ENCODE assay signal across 8 cellular contexts in the genomic region with DNA sequence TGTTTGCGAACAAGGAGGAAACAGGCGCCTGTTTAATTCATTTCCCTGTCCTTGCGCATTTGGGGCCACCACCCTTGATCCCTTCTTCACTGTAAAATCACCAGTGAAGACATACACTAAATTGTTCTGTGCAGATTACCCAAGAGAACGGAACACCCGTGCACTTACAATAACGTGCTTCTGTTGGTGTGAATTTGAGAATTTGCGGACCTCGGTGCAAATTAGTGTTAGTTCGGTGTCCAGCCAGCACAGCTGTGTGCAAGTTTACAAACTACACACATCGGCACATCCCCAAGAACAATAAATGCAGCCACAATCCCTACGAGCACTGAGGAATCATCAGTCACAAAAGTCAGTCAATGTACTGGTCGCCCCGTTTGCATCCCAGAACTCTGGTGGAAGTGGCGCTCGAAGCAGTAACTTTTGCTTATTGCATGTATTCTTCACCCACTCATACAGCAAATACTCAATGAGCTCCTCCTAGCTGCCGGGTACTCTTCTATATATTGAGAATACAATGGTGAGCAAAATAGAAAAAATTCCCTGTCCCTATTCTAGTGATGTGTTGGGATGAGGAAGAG. TPM values are rescaled to one million over a fixed set of nuclear protein-coding genes. Genes with fewer than 3 reads are reported as not detected.
DNase-seq lines count a peak whose midpoint lies in the region; ATAC-seq, FAIRE-seq and TF ChIP-seq lines count a peak whose summit lies in the region.

No MANE protein-coding gene starts in this region.

- H3K9me3 ChIP-seq in right atrium auricular region (no peaks in the 10 kb centered on the region), Peyer's patch (no peaks in the 10 kb centered on the region), pancreas (no peaks in the 10 kb centered on the region)

- no peaks in the 10 kb centered on the region for H3K9me3 Mint-ChIP-seq in stimulated activated effector memory CD8-positive, alpha-beta T cell treated with anti-CD3 and anti-CD28 coated beads, Interleukin-12 subunit alpha, Interleukin-12 subunit beta, amount 100 ng/mL, for 72 hours
- H3K9me3 Mint-ChIP-seq in activated T-helper 1 cell treated with anti-CD3 and anti-CD28 coated beads, Interleukin-12 subunit alpha, Interleukin-12 subunit beta, Interleukin-2, Interleukin-4 antibody, amounts not matched to agents 30 ng/mL and 10 ng/mL and 1 ng/mL, durations not matched to agents 14 hours and 24 hours and 36 hours: no peaks in the 10 kb centered on the region

- peak overlapping the region; percentile 78 to 86 for H3K4me3 ChIP-seq in right atrium auricular region
- peak overlapping the region; percentile 68 to 89 (median 76) for H3K4me3 ChIP-seq in Peyer's patch
- peak overlapping the region; percentile 62 to 81 (median 64) for H3K4me3 ChIP-seq in pancreas

- ATAC-seq in Right ventricle myocardium superior (ENCODE audit: poor library complexity): no peak
- ATAC-seq in pancreas: peak in 2 of 4 donors; percentile 2 to 3
- ATAC-seq in stimulated activated effector memory CD8-positive, alpha-beta T cell treated with anti-CD3 and anti-CD28 coated beads, Interleukin-12 subunit alpha, Interleukin-12 subunit beta, amount 100 ng/mL, for 72 hours: no peak

- H3K27me3 ChIP-seq in right atrium auricular region (no peaks in the 10 kb centered on the region), Peyer's patch (no peaks in the 10 kb centered on the region), pancreas (no peaks in the 10 kb centered on the region)

- H3K36me3 ChIP-seq in right atrium auricular region: no peaks in the 10 kb centered on the region
- no peaks in the 10 kb centered on the region for H3K36me3 ChIP-seq in Peyer's patch
- no peaks in the 10 kb centered on the region for H3K36me3 ChIP-seq in pancreas

- TF ChIP-seq POLR2A in Peyer's patch (IDR thresholded peaks at IDR 0.05) (no peak), erythroblast (IDR thresholded peaks at IDR 0.05; ENCODE audit: low read length) (no peak)

- no peak for FAIRE-seq in pancreas (lab: Jason Lieb, UNC)

- no peaks in the 10 kb centered on the region for H3K4me1 Mint-ChIP-seq in stimulated activated effector memory CD8-positive, alpha-beta T cell treated with anti-CD3 and anti-CD28 coated beads, Interleukin-12 subunit alpha, Interleukin-12 subunit beta, amount 100 ng/mL, for 72 hours
- H3K4me1 Mint-ChIP-seq in activated T-helper 1 cell treated with anti-CD3 and anti-CD28 coated beads, Interleukin-12 subunit alpha, Interleukin-12 subunit beta, Interleukin-2, Interleukin-4 antibody, amounts not matched to agents 30 ng/mL and 10 ng/mL and 1 ng/mL, durations not matched to agents 14 hours and 24 hours and 36 hours (ENCODE audit: low read depth): no peaks in the 10 kb centered on the region

- H3K27me3 Mint-ChIP-seq in activated T-helper 1 cell treated with anti-CD3 and anti-CD28 coated beads, Interleukin-12 subunit alpha, Interleukin-12 subunit beta, Interleukin-2, Interleukin-4 antibody, amounts not matched to agents 30 ng/mL and 10 ng/mL and 1 ng/mL, durations not matched to agents 14 hours and 24 hours and 36 hours (ENCODE audit: insufficient read depth): no peaks in the 10 kb centered on the region

- intact Hi-C loops in Right ventricle myocardium superior (cut with DNase I): loop anchor here (5.0 kb wide), 1 partner anchor 47 kb away; the partner anchor contains the start of gene NUP205
- intact Hi-C loops in pancreas (cut with DNase I): no loop called here
- intact Hi-C loops in activated T-helper 1 cell treated with anti-CD3 and anti-CD28 coated beads, Interleukin-12 subunit alpha, Interleukin-12 subunit beta, Interleukin-2, Interleukin-4 antibody, amounts not matched to agents 30 ng/mL and 10 ng/mL and 1 ng/mL, durations not matched to agents 14 hours and 24 hours and 36 hours (cut with micrococcal nuclease): loop anchor here (1.0 to 5.0 kb wide), 9 partner anchors 47 to 1052 kb away; partner anchors contain the start of genes AGBL3, AKR1B1, BPGM and CYREN

- DNase-seq in right atrium auricular region (ENCODE audit: low spot score): no peak
- no peak for DNase-seq in Right ventricle myocardium superior
- no peak for DNase-seq in Peyer's patch
- DNase-seq in erythroblast (lab: John Stamatoyannopoulos, UW): peak; percentile 46 to 63
- peak in 1 of 6 donors; percentile 21 for DNase-seq in pancreas
- DNase-seq in D341Med (ENCODE audit: low spot score): no peak
- no peak for DNase-seq in stimulated activated effector memory CD8-positive, alpha-beta T cell treated with anti-CD3 and anti-CD28 coated beads, Interleukin-12 subunit alpha, Interleukin-12 subunit beta, amount 100 ng/mL, for 72 hours (ENCODE audit: low spot score in 2 of 2)
- no peak for DNase-seq in activated T-helper 1 cell treated with anti-CD3 and anti-CD28 coated beads, Interleukin-12 subunit alpha, Interleukin-12 subunit beta, Interleukin-2, Interleukin-4 antibody, amounts not matched to agents 30 ng/mL and 10 ng/mL and 1 ng/mL, durations not matched to agents 14 hours and 24 hours and 36 hours (ENCODE audit: low spot score)

- H3K36me3 Mint-ChIP-seq in stimulated activated effector memory CD8-positive, alpha-beta T cell treated with anti-CD3 and anti-CD28 coated beads, Interleukin-12 subunit alpha, Interleukin-12 subunit beta, amount 100 ng/mL, for 72 hours: no peaks in the 10 kb centered on the region
- no peaks in the 10 kb centered on the region for H3K36me3 Mint-ChIP-seq in activated T-helper 1 cell treated with anti-CD3 and anti-CD28 coated beads, Interleukin-12 subunit alpha, Interleukin-12 subunit beta, Interleukin-2, Interleukin-4 antibody, amounts not matched to agents 30 ng/mL and 10 ng/mL and 1 ng/mL, durations not matched to agents 14 hours and 24 hours and 36 hours (ENCODE audit: low read depth)

- TF ChIP-seq CTCF in right atrium auricular region (IDR thresholded peaks at IDR 0.05) (peak in 1 of 2 donors; percentile 26), Peyer's patch (IDR thresholded peaks at IDR 0.05) (no peak), pancreas (IDR thresholded peaks at IDR 0.05) (no peak)

- H3K4me3 Mint-ChIP-seq in stimulated activated effector memory CD8-positive, alpha-beta T cell treated with anti-CD3 and anti-CD28 coated beads, Interleukin-12 subunit alpha, Interleukin-12 subunit beta, amount 100 ng/mL, for 72 hours: no peak overlapping the region
- no peak overlapping the region for H3K4me3 Mint-ChIP-seq in activated T-helper 1 cell treated with anti-CD3 and anti-CD28 coated beads, Interleukin-12 subunit alpha, Interleukin-12 subunit beta, Interleukin-2, Interleukin-4 antibody, amounts not matched to agents 30 ng/mL and 10 ng/mL and 1 ng/mL, durations not matched to agents 14 hours and 24 hours and 36 hours

- 2% methylated on average over 16 of the region's 16 CpGs for WGBS in pancreas, 2 donors

- H3K27ac Mint-ChIP-seq in stimulated activated effector memory CD8-positive, alpha-beta T cell treated with anti-CD3 and anti-CD28 coated beads, Interleukin-12 subunit alpha, Interleukin-12 subunit beta, amount 100 ng/mL, for 72 hours: no peak overlapping the region
- no peak overlapping the region for H3K27ac Mint-ChIP-seq in activated T-helper 1 cell treated with anti-CD3 and anti-CD28 coated beads, Interleukin-12 subunit alpha, Interleukin-12 subunit beta, Interleukin-2, Interleukin-4 antibody, amounts not matched to agents 30 ng/mL and 10 ng/mL and 1 ng/mL, durations not matched to agents 14 hours and 24 hours and 36 hours

- H3K4me1 ChIP-seq in right atrium auricular region (peaks cover 0 to 25% of the 10 kb centered on the region in 2 donors), Peyer's patch (peaks cover 0 to 15% (median 4%) of the 10 kb centered on the region in 4 donors), pancreas (peaks cover 4 to 24% (median 20%) of the 10 kb centered on the region in 3 donors)

- H3K27ac ChIP-seq in right atrium auricular region (peak overlapping the region; percentile 38 to 95), Peyer's patch (peak overlapping the region in 3 of 4 donors; percentile 35 to 82 (median 50)), pancreas (peak overlapping the region in 2 of 4 donors; percentile 91 to 93)

RNA-seq across cellular contexts. Expression of gene CNOT4, which starts 0.8 kb away (rescaled TPM):
- total RNA-seq in right atrium auricular region (10 to 100 TPM; 23.3 to 25.3 TPM), Right ventricle myocardium superior (26.7 TPM), Peyer's patch (10 to 100 TPM; 20.2 to 35.5 (median 24.1) TPM), pancreas (10 to 100 TPM in 4 of 6 donors, 1 to 10 TPM in 2; 8.1 to 15.0 (median 10.9) TPM)
- 1 to 10 TPM; 5.5 to 7.3 TPM for polyA plus RNA-seq in pancreas
- total RNA-seq in activated T-helper 1 cell treated with anti-CD3 and anti-CD28 coated beads, Interleukin-12 subunit alpha, Interleukin-12 subunit beta, Interleukin-2, Interleukin-4 antibody, amounts not matched to agents 30 ng/mL and 10 ng/mL and 1 ng/mL, durations not matched to agents 14 hours and 24 hours and 36 hours: 21.3 and 23.3 TPM in 2 replicates

RNA-seq across cellular contexts. Expression of gene NUP205, which starts 47.0 kb away (rescaled TPM):
- total RNA-seq in right atrium auricular region (10 to 100 TPM; 14.3 to 17.2 TPM), Right ventricle myocardium superior (13.0 TPM), Peyer's patch (10 to 100 TPM; 19.4 to 51.2 (median 23.3) TPM), pancreas (10 to 100 TPM in 5 of 6 donors, 1 to 10 TPM in 1; 8.7 to 21.9 (median 14.5) TPM)
- polyA plus RNA-seq in pancreas: 10 to 100 TPM; 13.1 to 23.7 TPM
- 110 and 121 TPM in 2 replicates for total RNA-seq in activated T-helper 1 cell treated with anti-CD3 and anti-CD28 coated beads, Interleukin-12 subunit alpha, Interleukin-12 subunit beta, Interleukin-2, Interleukin-4 antibody, amounts not matched to agents 30 ng/mL and 10 ng/mL and 1 ng/mL, durations not matched to agents 14 hours and 24 hours and 36 hours

Comparison
In these comparisons a context has a peak if more than half of its experiments do, and no peak if none do; other contexts are left out.
1. DNase-seq: peak in erythroblast (2 of 2); none in right atrium auricular region (single experiment), Right ventricle myocardium superior (single experiment), Peyer's patch (0 of 3), D341Med (single experiment), stimulated activated effector memory CD8-positive, alpha-beta T cell treated with anti-CD3 and anti-CD28 coated beads, Interleukin-12 subunit alpha, Interleukin-12 subunit beta, amount 100 ng/mL, for 72 hours (0 of 2) and activated T-helper 1 cell treated with anti-CD3 and anti-CD28 coated beads, Interleukin-12 subunit alpha, Interleukin-12 subunit beta, Interleukin-2, Interleukin-4 antibody, amounts not matched to agents 30 ng/mL and 10 ng/mL and 1 ng/mL, durations not matched to agents 14 hours and 24 hours and 36 hours (single experiment).
2. intact Hi-C loops: an anchor here in Right ventricle myocardium superior (5.0 kb wide) and activated T-helper 1 cell treated with anti-CD3 and anti-CD28 coated beads, Interleukin-12 subunit alpha, Interleukin-12 subunit beta, Interleukin-2, Interleukin-4 antibody, amounts not matched to agents 30 ng/mL and 10 ng/mL and 1 ng/mL, durations not matched to agents 14 hours and 24 hours and 36 hours (1.0 to 5.0 kb wide); none called in pancreas.
3. Peak in every context shown above with its lines, with median percentiles within 50 percentile points of each other: H3K4me3 ChIP-seq.